ENCODE assay signal across 8 cellular contexts in genomic region chr4:80070880-80071620, GRCh38. TPM values are rescaled to one million over a fixed set of nuclear protein-coding genes. Genes with fewer than 3 reads are reported as not detected.
DNase-seq lines count a peak whose midpoint lies in the region; ATAC-seq, FAIRE-seq and TF ChIP-seq lines count a peak whose summit lies in the region.

No MANE protein-coding gene starts in this region.

- H3K4me1 ChIP-seq in HUES6 (ENCODE audit: control insufficient read depth, insufficient read depth, low read length), result peaks cover 13% of the 10 kb centered on the region; the same call in 1 of the 2 replicates
- peaks cover 8 to 32% of the 10 kb centered on the region in 2 donors for H3K4me1 ChIP-seq in muscle layer of duodenum (ENCODE audit: control insufficient read depth in 1 of 2, insufficient read depth in 2 of 2, low read length in 2 of 2)

- DNase-seq in AG04450 (ENCODE audit: low read depth, low spot score) (no peak), urothelium cell line (ENCODE audit: low spot score) (no peak), NAMALWA (ENCODE audit: low spot score) (no peak)

- FAIRE-seq in colon (lab: Jason Lieb, UNC), result peak; percentile 93
- no peak for FAIRE-seq in urothelium cell line (lab: Jason Lieb, UNC)

- H3K27ac ChIP-seq in AG04450 (ENCODE audit: low read depth, low read length) (no peak overlapping the region), HUES6 (ENCODE audit: low read depth, low read length) (no peak overlapping the region), muscle layer of duodenum (ENCODE audit: low read length) (peak overlapping the region; percentile 90)

- ATAC-seq in HG02610 (IDR thresholded peaks at IDR 0.05; ENCODE audit: unreplicated experiment), result no peak
- ATAC-seq in activated CD4-positive, CD25-positive, alpha-beta regulatory T cell treated with anti-CD3 and anti-CD28 coated beads, Interleukin-2, amount 50 U/mL, for 24 hours, result no peak

- no peak for TF ChIP-seq CTCF in AG04450 (IDR thresholded peaks at IDR 0.05; ENCODE audit: low read depth, low read length)

- H3K4me3 ChIP-seq in AG04450 (ENCODE audit: low read depth, low read length) (peak overlapping the region; percentile 83), HUES6 (ENCODE audit: low read depth, low read length) (peak overlapping the region; percentile 90), muscle layer of duodenum (ENCODE audit: low read depth in 1 of 2, low read length in 2 of 2) (peak overlapping the region; percentile 80 to 98)

- H3K9ac ChIP-seq in HUES6 (ENCODE audit: low read length), result peak overlapping the region; percentile 85

- 0 out of 2 replicates have a peak, but pooled peaks cover 6% of the 10 kb centered on the region for H3K36me3 ChIP-seq in HUES6 (ENCODE audit: control insufficient read depth, insufficient read depth, low read length)
- H3K36me3 ChIP-seq in muscle layer of duodenum (ENCODE audit: control insufficient read depth in 1 of 2, insufficient read depth in 2 of 2, low read length in 2 of 2), result peaks cover 6 to 17% of the 10 kb centered on the region in 2 donors

- H3K9me3 ChIP-seq in AG04450 (ENCODE audit: control insufficient read depth, insufficient read depth, low read length) (peaks cover 4% of the 10 kb centered on the region; the same call in 1 of the 2 replicates), HUES6 (ENCODE audit: control insufficient read depth, insufficient read depth, low read depth, low read length) (no peaks in the 10 kb centered on the region), muscle layer of duodenum (ENCODE audit: control insufficient read depth in 1 of 2, low read length in 2 of 2) (no peaks in the 10 kb centered on the region)

- H3K27me3 ChIP-seq in AG04450 (ENCODE audit: control insufficient read depth, insufficient read depth, low read length), result no peaks in the 10 kb centered on the region
- peaks cover 13% of the 10 kb centered on the region; the same call in 1 of the 2 replicates for H3K27me3 ChIP-seq in HUES6 (ENCODE audit: control insufficient read depth, insufficient read depth, low read length)
- H3K27me3 ChIP-seq in muscle layer of duodenum (ENCODE audit: low read depth, low read length), result no peaks in the 10 kb centered on the region

- POLR2A ChIA-PET in AG04450 (lab: Yijun Ruan, JAX), result no interaction called here

- CTCF ChIA-PET in AG04450 (lab: Charles Lee), result interaction anchor here (0.5 kb wide), 1 partner anchor 142 kb away, joined by 5 read pairs; no protein-coding TSS in a partner anchor

RNA-seq across cellular contexts. Expression of gene ANTXR2, which starts 2.0 kb away (rescaled TPM):
- 87.7 and 105 TPM in 2 replicates for polyA plus RNA-seq in AG04450 (2011; rRNA removed)
- 38.8 and 65.1 TPM in 2 replicates for polyA minus RNA-seq in AG04450 (2011; rRNA and poly(A)+ RNA removed)
